In genomic region chr6:111565316-111566221, GRCh38 we compare ENCODE assay signal across 8 cellular contexts. TPM values are rescaled to one million over a fixed set of nuclear protein-coding genes. Genes with fewer than 3 reads are reported as not detected.
DNase-seq lines count a peak whose midpoint lies in the region; ATAC-seq and TF ChIP-seq lines count a peak whose summit lies in the region.

No MANE protein-coding gene starts in this region.

- no peaks in the 10 kb centered on the region for H3K9me3 ChIP-seq in CD4-positive, alpha-beta memory T cell (ENCODE audit: control insufficient read depth in 1 of 2, low read length in 2 of 2)
- H3K9me3 ChIP-seq in RWPE2 (ENCODE audit: severe bottlenecking) (no peaks in the 10 kb centered on the region), fibroblast of lung (ENCODE audit: control insufficient read depth, insufficient read depth, low read depth, low read length) (no peaks in the 10 kb centered on the region)

- POLR2A ChIA-PET in CD4-positive, alpha-beta memory T cell (lab: Charles Lee; ENCODE audit: partially characterized antibody): no interaction called here

- H3K36me3 Mint-ChIP-seq in CD4-positive, alpha-beta memory T cell: peaks cover 51 to 56% of the 10 kb centered on the region in 2 donors
- H3K36me3 Mint-ChIP-seq in stimulated activated naive B cell treated with anti-CD40 and anti-IgM and Interleukin-4, amounts not matched to agents 10 μg/mL and 1 μg/mL and 100 μg/mL, for 72 hours: peaks cover 38 to 74% of the 10 kb centered on the region in 2 donors
- H3K36me3 Mint-ChIP-seq in immature natural killer cell: peaks cover 23 to 58% (median 32%) of the 10 kb centered on the region in 3 donors

- no peaks in the 10 kb centered on the region for H3K79me2 ChIP-seq in fibroblast of lung (ENCODE audit: control insufficient read depth, insufficient read depth, low read length)

- CTCF ChIA-PET in CD4-positive, alpha-beta memory T cell (lab: Charles Lee; ENCODE audit: partially characterized antibody): interaction anchor here (1.8 kb wide), 1 partner anchor 87 kb away, joined by 4 read pairs; no protein-coding TSS in a partner anchor

- intact Hi-C loops in CD4-positive, alpha-beta memory T cell (cut with micrococcal nuclease): loop anchor here (2.0 kb wide), 1 partner anchor 83 kb away; the partner anchor contains the start of gene REV3L

- H3K9me3 Mint-ChIP-seq in CD4-positive, alpha-beta memory T cell: no peaks in the 10 kb centered on the region
- no peaks in the 10 kb centered on the region for H3K9me3 Mint-ChIP-seq in stimulated activated naive B cell treated with anti-CD40 and anti-IgM and Interleukin-4, amounts not matched to agents 10 μg/mL and 1 μg/mL and 100 μg/mL, for 72 hours
- H3K9me3 Mint-ChIP-seq in immature natural killer cell: no peaks in the 10 kb centered on the region

- no peak overlapping the region for H3K27ac ChIP-seq in CD4-positive, alpha-beta memory T cell (ENCODE audit: low read depth, low read length)
- H3K27ac ChIP-seq in RWPE2 (ENCODE audit: poor library complexity, severe bottlenecking): peak overlapping the region; percentile 69
- peak overlapping the region; percentile 88 for H3K27ac ChIP-seq in fibroblast of lung (ENCODE audit: insufficient read depth, low read length)

- peaks cover 22% of the 10 kb centered on the region for H3K4me1 ChIP-seq in CD4-positive, alpha-beta memory T cell (ENCODE audit: insufficient read depth, low read length)
- H3K4me1 ChIP-seq in RWPE2 (ENCODE audit: insufficient read depth, poor library complexity, severe bottlenecking): peaks cover 31% of the 10 kb centered on the region
- peaks cover 30% of the 10 kb centered on the region for H3K4me1 ChIP-seq in fibroblast of lung (ENCODE audit: control insufficient read depth, extremely low read depth, insufficient read depth, low read length)

- H3K4me3 Mint-ChIP-seq in CD4-positive, alpha-beta memory T cell: peak overlapping the region in 1 of 8 donors; percentile 14
- no peak overlapping the region for H3K4me3 Mint-ChIP-seq in stimulated activated naive B cell treated with anti-CD40 and anti-IgM and Interleukin-4, amounts not matched to agents 10 μg/mL and 1 μg/mL and 100 μg/mL, for 72 hours
- H3K4me3 Mint-ChIP-seq in immature natural killer cell: no peak overlapping the region

- peak in 2 of 5 donors; percentile 5 to 18 for DNase-seq in CD4-positive, alpha-beta memory T cell
- DNase-seq in RWPE2 (ENCODE audit: low spot score): no peak
- DNase-seq in fibroblast of lung (ENCODE audit: low read depth in 2 of 2): no peak
- no peak for DNase-seq in stimulated activated naive B cell treated with anti-CD40 and anti-IgM and Interleukin-4, amounts not matched to agents 10 μg/mL and 1 μg/mL and 100 μg/mL, for 72 hours
- DNase-seq in immature natural killer cell: no peak
- no peak for DNase-seq in HK-2 (ENCODE audit: unreplicated experiment)

- no peaks in the 10 kb centered on the region for H4K20me1 ChIP-seq in fibroblast of lung (ENCODE audit: control insufficient read depth, extremely low read depth, insufficient read depth, low read length)

- peak overlapping the region in 6 of 7 donors; percentile 13 to 88 (median 60) for H3K27ac Mint-ChIP-seq in CD4-positive, alpha-beta memory T cell
- H3K27ac Mint-ChIP-seq in stimulated activated naive B cell treated with anti-CD40 and anti-IgM and Interleukin-4, amounts not matched to agents 10 μg/mL and 1 μg/mL and 100 μg/mL, for 72 hours: peak overlapping the region; percentile 70
- no peak overlapping the region for H3K27ac Mint-ChIP-seq in immature natural killer cell

- no peaks in the 10 kb centered on the region for H3K27me3 ChIP-seq in CD4-positive, alpha-beta memory T cell (ENCODE audit: insufficient read depth, low read length)
- H3K27me3 ChIP-seq in RWPE2 (ENCODE audit: insufficient read depth, poor library complexity, severe bottlenecking) (no peaks in the 10 kb centered on the region), fibroblast of lung (ENCODE audit: control insufficient read depth, insufficient read depth, low read length) (no peaks in the 10 kb centered on the region)

- H3K4me1 Mint-ChIP-seq in CD4-positive, alpha-beta memory T cell: peaks cover 31 to 49% (median 36%) of the 10 kb centered on the region in 4 donors
- peaks cover 28 to 30% of the 10 kb centered on the region in 2 donors for H3K4me1 Mint-ChIP-seq in stimulated activated naive B cell treated with anti-CD40 and anti-IgM and Interleukin-4, amounts not matched to agents 10 μg/mL and 1 μg/mL and 100 μg/mL, for 72 hours
- peaks cover 14 to 26% of the 10 kb centered on the region in 2 donors for H3K4me1 Mint-ChIP-seq in immature natural killer cell

- H3K4me3 ChIP-seq in CD4-positive, alpha-beta memory T cell (ENCODE audit: low read length in 2 of 2): no peak overlapping the region
- H3K4me3 ChIP-seq in RWPE2 (ENCODE audit: severe bottlenecking): no peak overlapping the region
- no peak overlapping the region for H3K4me3 ChIP-seq in fibroblast of lung (replicated peaks in 1 of 4; ENCODE audit: control extremely low read depth in 1 of 4, insufficient read depth in 1 of 4, low read depth in 3 of 4, low read length in 4 of 4)

- H3K27me3 Mint-ChIP-seq in CD4-positive, alpha-beta memory T cell: no peaks in the 10 kb centered on the region
- H3K27me3 Mint-ChIP-seq in stimulated activated naive B cell treated with anti-CD40 and anti-IgM and Interleukin-4, amounts not matched to agents 10 μg/mL and 1 μg/mL and 100 μg/mL, for 72 hours: no peaks in the 10 kb centered on the region
- H3K27me3 Mint-ChIP-seq in immature natural killer cell (ENCODE audit: low read depth in 3 of 3): peaks cover 0 to 2% (median 1%) of the 10 kb centered on the region in 3 donors

- H3K4me2 ChIP-seq in fibroblast of lung (ENCODE audit: extremely low read depth, insufficient read depth, low read length): no peak overlapping the region

- H3K9ac ChIP-seq in fibroblast of lung (ENCODE audit: insufficient read depth, low read length): no peak overlapping the region

- no peak overlapping the region for H2AFZ ChIP-seq in fibroblast of lung (ENCODE audit: low read length)

- ATAC-seq in GM18909 (IDR thresholded peaks at IDR 0.05; ENCODE audit: poor library complexity, unreplicated experiment) (peak; percentile 67), HG03442 (IDR thresholded peaks at IDR 0.05; ENCODE audit: unreplicated experiment) (peak; percentile 52), RWPE2 (ENCODE audit: low read depth) (no peak)
- peak; percentile 67 to 69 for ATAC-seq in stimulated activated naive B cell treated with anti-CD40 and anti-IgM and Interleukin-4, amounts not matched to agents 10 μg/mL and 1 μg/mL and 100 μg/mL, for 72 hours (replicated peaks)

- H3K36me3 ChIP-seq in CD4-positive, alpha-beta memory T cell (ENCODE audit: insufficient read depth, low read length): peaks cover 29% of the 10 kb centered on the region
- H3K36me3 ChIP-seq in RWPE2 (ENCODE audit: low read depth) (peaks cover 87% of the 10 kb centered on the region), fibroblast of lung (ENCODE audit: control insufficient read depth, insufficient read depth, low read length) (peaks cover 5% of the 10 kb centered on the region)

- TF ChIP-seq CTCF in RWPE2 (IDR thresholded peaks at IDR 0.05; ENCODE audit: poor library complexity, severe bottlenecking) (peak; percentile 11), fibroblast of lung (conservative IDR thresholded peaks at IDR 0.05 in 1 of 2, IDR thresholded peaks at IDR 0.05 in 1 of 2; ENCODE audit: low read depth in 1 of 2, low read length in 2 of 2) (no peak)

RNA-seq across cellular contexts. Expression of gene TRAF3IP2, which starts 40.1 kb away (rescaled TPM):
- 10 to 100 TPM; 18.2 to 19.7 TPM for total RNA-seq in CD4-positive, alpha-beta memory T cell
- 10 to 100 TPM; 15.6 to 17.8 TPM for polyA plus RNA-seq in CD4-positive, alpha-beta memory T cell
- total RNA-seq in fibroblast of lung: 15.2 and 37.0 TPM in 2 replicates
- polyA plus RNA-seq in fibroblast of lung (21.6 and 26.9 TPM in 2 replicates), immature natural killer cell (10 to 100 TPM in 1 of 3 donors, 1 to 10 TPM in 1, not detected in 1; 1.9 to 10.6 TPM)
- polyA plus RNA-seq in fibroblast of lung (2012): 22.1 and 22.2 TPM in 2 replicates
- 76.9 and 77.1 TPM in 2 replicates for polyA minus RNA-seq in fibroblast of lung (ENCODE audit: low replicate concordance)

Comparison
In these comparisons a context has a peak if more than half of its experiments do, and no peak if none do; other contexts are left out.
1. H3K27ac Mint-ChIP-seq: peak in CD4-positive, alpha-beta memory T cell (6 of 7) and stimulated activated naive B cell treated with anti-CD40 and anti-IgM and Interleukin-4, amounts not matched to agents 10 μg/mL and 1 μg/mL and 100 μg/mL, for 72 hours (single experiment); none in immature natural killer cell (0 of 6).